8 cellular contexts compared by ENCODE assay signal in the genomic region with DNA sequence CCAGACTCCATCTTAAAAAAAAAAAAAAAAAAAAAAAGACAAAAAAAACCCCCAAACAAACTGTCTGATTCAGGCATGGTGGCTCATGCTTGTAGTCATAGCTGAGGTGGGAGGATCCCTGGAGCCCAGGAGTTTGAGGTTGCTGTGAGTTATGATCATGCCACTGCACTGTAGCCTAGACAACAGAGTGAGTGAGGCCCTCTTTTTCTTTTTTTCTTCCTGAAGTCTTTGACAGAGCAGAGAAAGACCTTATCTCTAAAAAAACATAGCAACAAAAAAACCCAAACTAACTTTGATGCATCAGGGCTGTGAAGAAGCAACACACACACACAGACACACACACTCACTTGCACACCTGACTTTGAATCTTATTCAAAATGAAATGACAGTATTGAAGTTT. TPM values are rescaled to one million over a fixed set of nuclear protein-coding genes. Genes with fewer than 3 reads are reported as not detected.
A peak's percentile ranks its signal among the peaks of the same experiment; 100 is the strongest.
DNase-seq lines count a peak whose midpoint lies in the region; ATAC-seq, FAIRE-seq and TF ChIP-seq lines count a peak whose summit lies in the region.

No MANE protein-coding gene starts in this region.

- no peak overlapping the region for H3K4me3 ChIP-seq in bronchial epithelial cell (ENCODE audit: low read depth, low read length)
- no peak overlapping the region for H3K4me3 ChIP-seq in kidney (ENCODE audit: low read length in 2 of 2)

- DNase-seq in T-helper 2 cell = peak in 4 of 5 experiments; percentile 46 to 89 (median 53)
- peak; percentile 93 for DNase-seq in bronchial epithelial cell (ENCODE audit: low read depth)
- DNase-seq in stimulated activated CD4-positive, alpha-beta T cell treated with anti-CD3 and anti-CD28 coated beads, Interleukin-4, amount 100 ng/mL, for 48 hours (ENCODE audit: low read depth in 2 of 2) = peak; percentile 33 to 54
- no peak for DNase-seq in kidney
- DNase-seq in RPMI8226 = no peak
- DNase-seq in cerebellar nuclear complex (lab: John Stamatoyannopoulos, UW) = no peak

- TF ChIP-seq CTCF in bronchial epithelial cell (IDR thresholded peaks at IDR 0.05; ENCODE audit: insufficient read depth, low read length, severe bottlenecking) (no peak), kidney (IDR thresholded peaks at IDR 0.05; ENCODE audit: borderline replicate concordance, extremely low read depth, insufficient read depth) (no peak)

- intact Hi-C loops in kidney (cut with DNase I) = no loop called here

- H3K9ac ChIP-seq in kidney (ENCODE audit: low read length in 2 of 2) = no peak overlapping the region

- H3K36me3 ChIP-seq in bronchial epithelial cell (ENCODE audit: control insufficient read depth, insufficient read depth, low read length) (no peaks in the 10 kb centered on the region), kidney (ENCODE audit: control insufficient read depth in 1 of 2, insufficient read depth in 2 of 2, low read length in 2 of 2) (no peaks in the 10 kb centered on the region)

- peak; percentile 42 for ATAC-seq in HG02588 (IDR thresholded peaks at IDR 0.05; ENCODE audit: unreplicated experiment)
- ATAC-seq in GM19023 (IDR thresholded peaks at IDR 0.05; ENCODE audit: unreplicated experiment) = no peak

- FAIRE-seq in bronchial epithelial cell (lab: Jason Lieb, UNC) (no peak), kidney (lab: Jason Lieb, UNC) (no peak)

- peaks cover 0 to 6% of the 10 kb centered on the region in 2 donors for H3K4me1 ChIP-seq in kidney (ENCODE audit: control insufficient read depth in 1 of 2, insufficient read depth in 1 of 2, low read depth in 1 of 2, low read length in 2 of 2)

- no peaks in the 10 kb centered on the region for H3K27me3 ChIP-seq in bronchial epithelial cell (ENCODE audit: control insufficient read depth, insufficient read depth, low read length)

- H3K9me3 ChIP-seq in kidney (ENCODE audit: control insufficient read depth in 1 of 2, low read length in 2 of 2) = no peaks in the 10 kb centered on the region

- no peak overlapping the region for H3K27ac ChIP-seq in kidney (ENCODE audit: low read depth in 2 of 2, low read length in 2 of 2)

RNA-seq across cellular contexts. Expression of gene AMN1, which starts 7.7 kb away (rescaled TPM):
- 10.0 and 32.0 TPM in 2 replicates for total RNA-seq in bronchial epithelial cell
- total RNA-seq in kidney = 12.5 TPM
- polyA plus RNA-seq in kidney (ENCODE audit: insufficient read depth, low read depth, low replicate concordance) = 13.9 TPM

Comparison
In these comparisons a context has a peak if more than half of its experiments do, and no peak if none do; other contexts are left out.
1. DNase-seq: peak in T-helper 2 cell (4 of 5), bronchial epithelial cell (single experiment) and stimulated activated CD4-positive, alpha-beta T cell treated with anti-CD3 and anti-CD28 coated beads, Interleukin-4, amount 100 ng/mL, for 48 hours (2 of 2); none in kidney (single experiment), RPMI8226 (single experiment) and cerebellar nuclear complex (0 of 2).